In the genomic region with DNA sequence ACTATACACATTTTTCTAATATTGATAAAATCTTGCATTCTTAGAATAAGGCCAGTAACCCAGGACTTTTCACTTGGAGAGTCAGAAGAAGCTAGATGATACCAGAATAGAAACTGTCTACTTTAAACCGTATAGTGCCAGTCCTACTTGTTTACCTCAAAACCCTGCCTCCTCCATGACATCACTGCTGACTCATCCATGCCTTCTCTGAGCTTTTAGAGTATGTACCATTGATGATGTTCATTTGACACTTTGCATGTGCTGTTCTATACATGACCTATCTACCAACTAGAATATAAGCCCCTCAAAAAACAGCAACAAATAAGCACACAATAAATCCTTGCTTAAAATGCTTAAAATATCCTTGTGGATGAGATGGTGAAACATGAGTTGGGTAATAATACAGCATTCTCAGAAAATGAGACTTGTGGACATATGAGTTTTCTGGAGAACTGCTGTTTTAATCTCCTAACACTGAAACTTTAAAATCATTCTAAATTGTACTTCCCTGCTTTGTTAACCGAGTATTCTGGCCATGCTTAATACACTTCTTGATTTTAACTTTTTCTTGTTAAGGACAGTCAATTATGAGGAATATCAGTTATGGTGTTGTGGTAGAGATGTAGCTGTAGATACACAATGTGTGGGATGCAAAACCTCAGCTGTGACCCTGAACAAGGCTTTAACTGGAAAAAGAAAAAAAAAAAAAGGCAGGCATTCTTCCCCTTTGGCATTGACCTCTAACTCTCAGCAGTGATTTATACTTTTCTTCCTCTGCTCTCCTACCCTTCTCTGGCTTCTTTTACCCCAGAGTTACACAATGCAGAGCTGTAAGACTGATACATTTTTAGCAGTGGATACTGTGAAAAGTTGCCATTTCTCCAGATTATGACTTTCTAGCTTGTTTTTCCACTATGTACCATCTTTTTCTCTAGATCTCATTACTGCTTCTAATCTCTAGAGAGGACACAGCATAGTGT, we compare ENCODE assay signal across 8 cellular contexts. TPM values are rescaled to one million over a fixed set of nuclear protein-coding genes. Genes with fewer than 3 reads are reported as not detected.
DNase-seq lines count a peak whose midpoint lies in the region; ATAC-seq and TF ChIP-seq lines count a peak whose summit lies in the region.

No MANE protein-coding gene starts in this region.

- peaks cover 7% of the 10 kb centered on the region for H3K36me3 ChIP-seq in mesodermal cell (ENCODE audit: control insufficient read depth, insufficient read depth, low read length)
- H3K36me3 ChIP-seq in suprapubic skin = no peaks in the 10 kb centered on the region
- H3K36me3 ChIP-seq in neuronal stem cell (replicated peaks in 1 of 2; ENCODE audit: control insufficient read depth in 2 of 2, insufficient read depth in 2 of 2, low read length in 2 of 2) = peaks cover 0 to 8% of the 10 kb centered on the region in 2 donors

- DNase-seq in activated gamma-delta T cell treated with Interleukin-2 at 50 U/mL for 16 hours = peak; percentile 24
- DNase-seq in activated gamma-delta T cell (lab: John Stamatoyannopoulos, UW) = no peak
- peak in 4 of 5 experiments; percentile 12 to 96 (median 26) for DNase-seq in T-helper 2 cell
- DNase-seq in astrocyte of the spinal cord (ENCODE audit: low read depth, low spot score) = peak; percentile 86
- DNase-seq in suprapubic skin (ENCODE audit: low spot score in 2 of 2) = no peak
- no peak for DNase-seq in neuronal stem cell (ENCODE audit: low spot score)

- no peak overlapping the region for H2BK15ac ChIP-seq in neuronal stem cell (ENCODE audit: low read length)

- H2AK5ac ChIP-seq in neuronal stem cell (ENCODE audit: low read depth, low read length) = no peak overlapping the region

- H3K4ac ChIP-seq in neuronal stem cell (ENCODE audit: low read length) = no peak overlapping the region

- 80 to 100% methylated on average over 1 of the region's 2 CpGs for WGBS in mesodermal cell (ENCODE audit: insufficient coverage in 2 of 2), 2 experiments
- whole genome bisulfite sequencing in suprapubic skin = 22% methylated on average over 2 of the region's 2 CpGs
- no CpG with 5 or more reads among the region's 2 CpGs for WGBS in neuronal stem cell (ENCODE audit: extremely low coverage in 2 of 2, insufficient read length in 2 of 2, insufficient replicate concordance in 1 of 2), 2 donors

- H3K4me3 ChIP-seq in astrocyte of the spinal cord (ENCODE audit: low read depth, low read length) = peak overlapping the region; percentile 74
- no peak overlapping the region for H3K4me3 ChIP-seq in mesodermal cell (ENCODE audit: extremely low read depth, insufficient read depth, low read length, poor library complexity, severe bottlenecking)
- no peak overlapping the region for H3K4me3 ChIP-seq in suprapubic skin
- no peak overlapping the region for H3K4me3 ChIP-seq in neuronal stem cell (ENCODE audit: low read length in 2 of 2)

- H3K27ac ChIP-seq in mesodermal cell (ENCODE audit: low read depth, low read length, severe bottlenecking) (peak overlapping the region; percentile 89), suprapubic skin (peak overlapping the region; percentile 53), neuronal stem cell (replicated peaks; ENCODE audit: low read length) (no peak overlapping the region)

- H3K9me3 ChIP-seq in mesodermal cell (ENCODE audit: control insufficient read depth, low read length) (no peaks in the 10 kb centered on the region), suprapubic skin (no peaks in the 10 kb centered on the region), neuronal stem cell (replicated peaks in 1 of 2; ENCODE audit: control insufficient read depth in 2 of 2, insufficient read depth in 1 of 2, low read depth in 1 of 2, low read length in 2 of 2) (peaks cover 0 to 5% of the 10 kb centered on the region in 2 donors)

- TF ChIP-seq EP300 in suprapubic skin (IDR thresholded peaks at IDR 0.05) = no peak

- in situ Hi-C loops in astrocyte of the spinal cord (cut with HindIII; ENCODE audit: low sequenced_read_pairs) = no loop called here

- H3K18ac ChIP-seq in neuronal stem cell (ENCODE audit: low read length) = no peak overlapping the region

- H3K27me3 ChIP-seq in suprapubic skin = no peaks in the 10 kb centered on the region
- H3K27me3 ChIP-seq in neuronal stem cell (ENCODE audit: control insufficient read depth in 3 of 3, insufficient read depth in 3 of 3, low read depth in 1 of 3, low read length in 3 of 3) = no peaks in the 10 kb centered on the region

- peaks cover 26% of the 10 kb centered on the region for H3K4me1 ChIP-seq in mesodermal cell (ENCODE audit: control insufficient read depth, insufficient read depth, low read length, poor library complexity, severe bottlenecking)
- peaks cover 41% of the 10 kb centered on the region for H3K4me1 ChIP-seq in suprapubic skin
- peaks cover 9 to 17% of the 10 kb centered on the region in 2 donors for H3K4me1 ChIP-seq in neuronal stem cell (ENCODE audit: control insufficient read depth in 2 of 2, insufficient read depth in 1 of 2, low read depth in 1 of 2, low read length in 2 of 2)

- peak; percentile 46 for ATAC-seq in HG03280 (IDR thresholded peaks at IDR 0.05; ENCODE audit: unreplicated experiment)

- H3K23ac ChIP-seq in neuronal stem cell (ENCODE audit: low read depth, low read length, poor library complexity) = no peak overlapping the region

- H2BK120ac ChIP-seq in neuronal stem cell (ENCODE audit: low read depth, low read length) = no peak overlapping the region

- no peak overlapping the region for H4K8ac ChIP-seq in neuronal stem cell (ENCODE audit: low read depth, low read length)

- H2AFZ ChIP-seq in neuronal stem cell (ENCODE audit: low read length) = no peak overlapping the region

- H2BK5ac ChIP-seq in neuronal stem cell (ENCODE audit: low read length) = no peak overlapping the region

- TF ChIP-seq POLR2A in suprapubic skin (IDR thresholded peaks at IDR 0.05) = no peak

- H3K4me2 ChIP-seq in neuronal stem cell (ENCODE audit: insufficient read depth, low read length, poor library complexity, severe bottlenecking) = no peak overlapping the region

- no peak overlapping the region for H2BK12ac ChIP-seq in neuronal stem cell (ENCODE audit: low read length)

- H3K14ac ChIP-seq in neuronal stem cell (ENCODE audit: low read length) = no peak overlapping the region

- H3K79me1 ChIP-seq in neuronal stem cell (ENCODE audit: low read depth, low read length) = peaks cover 4% of the 10 kb centered on the region

- TF ChIP-seq CTCF in astrocyte of the spinal cord (IDR thresholded peaks at IDR 0.05; ENCODE audit: low read depth, low read length) (no peak), suprapubic skin (IDR thresholded peaks at IDR 0.05) (no peak)

- H4K91ac ChIP-seq in neuronal stem cell (ENCODE audit: low read depth, low read length, poor library complexity) = no peak overlapping the region

- no peak overlapping the region for H3K9ac ChIP-seq in neuronal stem cell (ENCODE audit: low read depth, low read length, poor library complexity)

RNA-seq across cellular contexts. Expression of a gene that starts 2.3 kb away (rescaled TPM):
- 52.2 TPM for polyA plus RNA-seq in mesodermal cell (2013, experiment 1 of 2)
- polyA plus RNA-seq in mesodermal cell (2013, experiment 2 of 2) = 65.1 TPM
- 10 to 100 TPM; 13.0 to 23.2 (median 16.0) TPM for total RNA-seq in suprapubic skin
- polyA plus RNA-seq in neuronal stem cell (2013, experiment 1 of 2) = 64.7 TPM
- 66.2 TPM for polyA plus RNA-seq in neuronal stem cell (2013, experiment 2 of 2)

Comparison
In these comparisons a context has a peak if more than half of its experiments do, and no peak if none do; other contexts are left out.
1. DNase-seq: peak in activated gamma-delta T cell treated with Interleukin-2 at 50 U/mL for 16 hours (single experiment), T-helper 2 cell (4 of 5) and astrocyte of the spinal cord (single experiment); none in activated gamma-delta T cell (single experiment), suprapubic skin (0 of 2) and neuronal stem cell (single experiment).